In the genomic region with DNA sequence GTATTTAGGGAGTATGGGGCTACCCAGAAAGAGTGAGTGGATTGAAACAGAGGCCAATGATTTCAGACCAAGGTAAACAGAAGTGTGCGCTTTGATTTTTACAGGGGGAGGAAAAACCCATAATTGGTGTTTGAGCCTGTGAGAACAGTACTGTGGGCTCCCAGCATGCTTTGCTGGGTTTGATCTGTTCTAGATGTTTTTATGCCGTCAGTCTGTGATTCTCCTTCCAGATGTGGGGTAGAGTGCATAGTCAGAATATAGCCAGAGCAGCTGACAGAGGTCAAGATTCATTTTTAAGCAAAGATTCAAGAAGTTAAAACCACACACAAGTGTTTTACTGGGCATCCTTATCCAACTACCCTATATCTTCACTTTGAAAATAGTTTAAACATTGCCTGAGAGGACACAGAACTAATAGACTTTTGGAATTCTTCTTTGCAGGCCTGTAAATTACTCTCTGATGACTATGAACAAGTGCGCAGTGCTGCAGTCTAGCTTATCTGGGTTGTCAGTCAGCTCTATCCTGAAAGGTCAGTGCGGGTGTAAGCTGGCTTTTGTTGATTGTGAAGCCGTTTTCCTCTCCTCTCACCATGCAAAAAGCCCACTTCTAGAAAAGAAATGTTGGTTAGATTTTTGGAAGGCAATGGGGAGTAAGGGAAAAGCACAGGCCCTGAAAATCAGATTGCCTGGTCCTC, we compare ENCODE assay signal across 4 cellular contexts.
DNase-seq lines count a peak whose midpoint lies in the region; ATAC-seq, FAIRE-seq and TF ChIP-seq lines count a peak whose summit lies in the region.
"Not testable (repeated sequence)": the region's sequence is repeated elsewhere in the genome, so short reads cannot be mapped to it uniquely, and the experiment has no call there.

No MANE protein-coding gene starts in this region.

- not testable (repeated sequence) for H3K27me3 ChIP-seq in K562 (ENCODE audit: control insufficient read depth in 2 of 2, insufficient read depth in 2 of 2, low read length in 2 of 2); HepG2 (ENCODE audit: control insufficient read depth in 1 of 2, insufficient read depth in 2 of 2, low read length in 2 of 2)

- not testable (repeated sequence) for H3K4me1 ChIP-seq in K562 (replicated peaks in 1 of 2; ENCODE audit: control insufficient read depth in 2 of 2, insufficient read depth in 2 of 2, low read length in 2 of 2); HepG2 (ENCODE audit: insufficient read depth, low read length)

- not testable (repeated sequence) for H3K9me3 ChIP-seq in K562 (replicated peaks; ENCODE audit: control insufficient read depth, insufficient read depth, low read depth, low read length); HepG2 (ENCODE audit: low read length)

- not testable (repeated sequence) for TF ChIP-seq CTCF in K562 (IDR thresholded peaks at IDR 0.05 in 2 of 3, conservative IDR thresholded peaks at IDR 0.05 in 1 of 3; ENCODE audit: insufficient read depth in 2 of 3, low read depth in 1 of 3, low read length in 3 of 3); HepG2 (CRISPR knock-in tag; IDR thresholded peaks at IDR 0.05)

- in situ Hi-C loops in K562 (cut with MboI); HepG2 (cut with HindIII; ENCODE audit: extremely low pct_ligation_motif_present, low pct_unique_long_range_greater_than_20kb): not testable (repeated sequence)

- intact Hi-C loops in K562 (cut with micrococcal nuclease); Right ventricle myocardium superior (cut with DNase I); left ventricle myocardium superior (cut with micrococcal nuclease); HepG2 (cut with micrococcal nuclease; ENCODE audit: unreplicated experiment): not testable (repeated sequence)

- CTCF ChIA-PET in K562 (lab: Yijun Ruan, JAX; ENCODE audit: low intra/inter-chr PET ratio); HepG2 (lab: Yijun Ruan, JAX; ENCODE audit: low intra/inter-chr PET ratio, low total read pairs): not testable (repeated sequence)

- DNase-seq in K562 (ENCODE audit: extremely low read depth in 1 of 4, low spot score in 3 of 4); Right ventricle myocardium superior; left ventricle myocardium superior; HepG2 (ENCODE audit: low spot score): not testable (repeated sequence)

- POLR2A ChIA-PET in K562 (lab: Yijun Ruan, JAX); HepG2 (lab: Yijun Ruan, JAX): not testable (repeated sequence)

- not testable (repeated sequence) for TF ChIP-seq POLR2A in K562 (conservative IDR thresholded peaks at IDR 0.05); HepG2 (IDR thresholded peaks at IDR 0.05; ENCODE audit: insufficient read depth in 1 of 2, low read depth in 2 of 2, low read length in 2 of 2)

- H3K4me3 ChIP-seq in K562; HepG2 (replicated peaks in 1 of 3; ENCODE audit: insufficient read depth in 1 of 3, low read depth in 2 of 3, low read length in 3 of 3): not testable (repeated sequence)

- not testable (repeated sequence) for H2AFZ ChIP-seq in K562 (ENCODE audit: low read depth, low read length); HepG2 (ENCODE audit: low read length)

- H3K27ac ChIP-seq in K562 (ENCODE audit: extremely low read depth, low read depth, low read length); HepG2 (ENCODE audit: extremely low read length, insufficient read depth, low read length): not testable (repeated sequence)

- H3K79me2 ChIP-seq in K562 (ENCODE audit: control insufficient read depth, insufficient read depth, low read length); HepG2 (ENCODE audit: insufficient read depth, low read length): not testable (repeated sequence)

- BruUV-seq in K562 (replicated peaks; lab: Mats Ljungman, UMichigan); HepG2 (replicated peaks; lab: Mats Ljungman, UMichigan): not testable (repeated sequence)

- H4K20me1 ChIP-seq in K562 (replicated peaks; ENCODE audit: control insufficient read depth, insufficient read depth, low read length); HepG2 (ENCODE audit: insufficient read depth, low read length): not testable (repeated sequence)

- not testable (repeated sequence) for H3K4me2 ChIP-seq in K562 (ENCODE audit: insufficient read depth, low read length); HepG2 (ENCODE audit: low read depth, low read length)

- FAIRE-seq in K562 (lab: Jason Lieb, UNC); HepG2 (lab: Jason Lieb, UNC): not testable (repeated sequence)

- not testable (repeated sequence) for H3K9me1 ChIP-seq in K562 (ENCODE audit: control insufficient read depth, insufficient read depth, low read length)

- H3K9ac ChIP-seq in K562 (ENCODE audit: insufficient read depth in 1 of 2, low read depth in 2 of 2, low read length in 2 of 2); HepG2 (ENCODE audit: insufficient read depth, low read depth, low read length): not testable (repeated sequence)

- no CpG with 5 or more reads among the region's 5 CpGs for WGBS in K562 (ENCODE audit: insufficient coverage, low coverage, missing lambda C conversion rate)
- WGBS in HepG2 (ENCODE audit: low lambda C conversion rate) = no CpG with 5 or more reads among the region's 5 CpGs

- ATAC-seq in K562 (peak; percentile 96), Right ventricle myocardium superior (ENCODE audit: poor library complexity) (peak; percentile 58), left ventricle myocardium superior (peak; percentile 41), HepG2 (peak; percentile 31; the same call in 1 of the 3 replicates)

- not testable (repeated sequence) for TF ChIP-seq RAD21 in K562 (CRISPR knock-in tag; conservative IDR thresholded peaks at IDR 0.05 in 1 of 2, IDR thresholded peaks at IDR 0.05 in 1 of 2); HepG2 (CRISPR knock-in tag; IDR thresholded peaks at IDR 0.05)

- not testable (repeated sequence) for H3K36me3 ChIP-seq in K562 (ENCODE audit: control insufficient read depth, insufficient read depth, low read length); HepG2 (replicated peaks in 1 of 2; ENCODE audit: control insufficient read depth in 1 of 2, insufficient read depth in 2 of 2, low read length in 2 of 2)

- TF ChIP-seq EP300 in K562 (IDR thresholded peaks at IDR 0.05; ENCODE audit: low read length); HepG2 (IDR thresholded peaks at IDR 0.05; ENCODE audit: low read depth in 2 of 2, low read length in 2 of 2); HepG2 (CRISPR knock-in tag; IDR thresholded peaks at IDR 0.05; ENCODE audit: borderline replicate concordance): not testable (repeated sequence)

Comparison
In these comparisons a context has a peak if more than half of its experiments do, and no peak if none do; other contexts are left out.
1. ATAC-seq: peak in every context shown above with its lines; median percentile 96 in K562; 58 in Right ventricle myocardium superior; 41 in left ventricle myocardium superior; 31 in HepG2.